Comparison of ENCODE assay signal across 15 cellular contexts in the genomic region with DNA sequence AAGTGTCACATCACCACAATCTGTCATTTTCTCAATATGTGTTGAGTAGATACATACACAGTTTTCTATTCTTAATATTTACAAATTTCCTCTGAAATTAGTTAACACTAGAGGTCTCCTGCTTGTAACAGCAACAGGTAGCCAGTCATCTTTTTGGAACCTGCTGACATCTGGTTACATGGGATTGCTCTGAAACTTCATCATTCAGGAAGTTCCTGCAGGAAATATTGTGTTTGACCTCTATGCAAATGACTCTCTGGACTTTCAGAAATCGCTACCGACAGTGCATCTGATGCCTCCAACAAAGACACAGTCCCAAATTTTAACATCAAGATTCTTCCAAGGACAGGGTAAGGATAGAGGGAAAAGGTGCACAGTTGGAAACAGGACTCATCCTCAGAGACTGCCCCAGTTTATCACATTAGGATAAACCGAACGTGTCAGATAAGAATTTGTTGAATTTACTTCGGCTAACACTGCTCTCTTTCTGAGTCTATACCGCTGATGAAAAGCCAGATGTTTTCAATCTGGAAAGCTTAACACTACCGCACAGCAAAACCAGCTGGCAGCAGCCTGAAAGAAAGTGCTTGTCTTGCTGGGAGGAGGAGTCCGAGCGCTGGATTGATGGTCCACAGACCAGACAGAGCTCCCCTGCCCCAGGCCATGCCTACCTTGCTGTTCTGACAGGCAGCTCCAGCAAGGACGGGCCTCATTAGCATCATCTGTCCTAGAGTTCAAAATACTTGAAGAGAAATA.
DNase-seq lines count a peak whose midpoint lies in the region; ATAC-seq and TF ChIP-seq lines count a peak whose summit lies in the region.
"Had no signal": no experiment of that assay in that cellular context is flagged by ENCODE, and none has a peak within 500 bp of the region (broad histone marks: within the 10 kb centered on the region; RNA-seq: fewer than 3 reads in every experiment).

No MANE protein-coding gene starts in this region.

- H3K4me3 ChIP-seq in BLaER1 treated with 17β-estradiol and CSF1 and Interleukin-3, amounts not matched to agents 10 nM and 100 nM = no peak overlapping the region
- peak overlapping the region; percentile 25; the same call in 1 of the 2 replicates for H3K4me3 ChIP-seq in SK-N-MC
- H3K4me3 ChIP-seq in fibroblast of the aortic adventitia (ENCODE audit: low read depth, low read length) = no peak overlapping the region
- H3K4me3 ChIP-seq in neural progenitor cell = no peak overlapping the region
- H3K4me3 ChIP-seq in naive thymus-derived CD4-positive, alpha-beta T cell (ENCODE audit: low read length) = no peak overlapping the region
- H3K4me3 ChIP-seq: adrenal gland, gastrocnemius medialis had no signal

- H3K9me3 ChIP-seq in BLaER1 treated with 17β-estradiol and CSF1 and Interleukin-3, amounts not matched to agents 10 nM and 100 nM (replicated peaks in 1 of 11) = no peaks in the 10 kb centered on the region
- H3K9me3 ChIP-seq in SK-N-MC (ENCODE audit: low read depth, low read length) = no peaks in the 10 kb centered on the region
- no peaks in the 10 kb centered on the region for H3K9me3 ChIP-seq in neural progenitor cell (ENCODE audit: low read depth)
- no peaks in the 10 kb centered on the region for H3K9me3 ChIP-seq in naive thymus-derived CD4-positive, alpha-beta T cell (ENCODE audit: control insufficient read depth in 2 of 3, low read length in 3 of 3)
- H3K9me3 ChIP-seq: adrenal gland, gastrocnemius medialis had no signal

- intact Hi-C loops in naive thymus-derived CD4-positive, alpha-beta T cell (cut with micrococcal nuclease) = no loop called here

- no peak for ATAC-seq in HG02610 (IDR thresholded peaks at IDR 0.05; ENCODE audit: unreplicated experiment)
- ATAC-seq in stimulated activated naive CD8-positive, alpha-beta T cell treated with anti-CD3 and anti-CD28 coated beads, Interleukin-15, amount 100 ng/mL, for 72 hours = no peak
- ATAC-seq in naive thymus-derived CD4-positive, alpha-beta T cell = no peak
- ATAC-seq: gastrocnemius medialis, HCT116 had no signal

- peaks cover 5% of the 10 kb centered on the region for H3K27me3 Mint-ChIP-seq in neural progenitor cell (ENCODE audit: insufficient read depth, low read depth)
- H3K27me3 Mint-ChIP-seq in stimulated activated naive CD8-positive, alpha-beta T cell treated with anti-CD3 and anti-CD28 coated beads, Interleukin-15, amount 100 ng/mL, for 72 hours = peaks cover 16% of the 10 kb centered on the region
- peaks cover 3 to 24% (median 9%) of the 10 kb centered on the region in 5 donors for H3K27me3 Mint-ChIP-seq in naive thymus-derived CD4-positive, alpha-beta T cell
- H3K27me3 Mint-ChIP-seq: activated CD4-positive, alpha-beta T cell treated with anti-CD3 and anti-CD28 coated beads, Interleukin-2, amount 10 ng/mL, durations not matched to agents 7 days and 5 days had no signal

- H3K4me2 ChIP-seq in BLaER1 treated with 17β-estradiol and CSF1 and Interleukin-3, amounts not matched to agents 10 nM and 100 nM = peak overlapping the region in 9 of 11 experiments; percentile 14 to 41 (median 22); a peak in 11 of 22 replicates
- no peak overlapping the region for H3K4me2 ChIP-seq in neural progenitor cell

- peaks cover 0 to 31% (median 21%) of the 10 kb centered on the region in 10 experiments; a peak in 16 of 20 replicates for H3K4me1 ChIP-seq in BLaER1 treated with 17β-estradiol and CSF1 and Interleukin-3, amounts not matched to agents 10 nM and 100 nM
- H3K4me1 ChIP-seq in neural progenitor cell = peaks cover 81% of the 10 kb centered on the region
- no peaks in the 10 kb centered on the region for H3K4me1 ChIP-seq in naive thymus-derived CD4-positive, alpha-beta T cell (ENCODE audit: control insufficient read depth in 2 of 2, insufficient read depth in 2 of 2, low read length in 2 of 2)

- H3K36me3 Mint-ChIP-seq in neural progenitor cell = peaks cover 2% of the 10 kb centered on the region
- H3K36me3 Mint-ChIP-seq in naive thymus-derived CD4-positive, alpha-beta T cell = no peaks in the 10 kb centered on the region

- in situ Hi-C loops in G401 (cut with HindIII; ENCODE audit: low sequenced_read_pairs) = no loop called here

- H3K27ac Mint-ChIP-seq in neural progenitor cell = peak overlapping the region; percentile 38
- H3K27ac Mint-ChIP-seq in stimulated activated naive CD8-positive, alpha-beta T cell treated with anti-CD3 and anti-CD28 coated beads, Interleukin-15, amount 100 ng/mL, for 72 hours = peak overlapping the region in 1 of 2 donors; percentile 59
- H3K27ac Mint-ChIP-seq in naive thymus-derived CD4-positive, alpha-beta T cell = no peak overlapping the region
- H3K27ac Mint-ChIP-seq: activated CD4-positive, alpha-beta T cell treated with anti-CD3 and anti-CD28 coated beads, Interleukin-2, amount 10 ng/mL, durations not matched to agents 7 days and 5 days had no signal

- peaks cover 28% of the 10 kb centered on the region for H3F3A ChIP-seq in neural progenitor cell (ENCODE audit: low read depth)

- H4K20me1 ChIP-seq in BLaER1 treated with 17β-estradiol and CSF1 and Interleukin-3, amounts not matched to agents 10 nM and 100 nM = no peaks in the 10 kb centered on the region
- H4K20me1 ChIP-seq in neural progenitor cell (ENCODE audit: low read depth) = no peaks in the 10 kb centered on the region

- no peak overlapping the region for H3K27ac ChIP-seq in BLaER1 treated with 17β-estradiol and CSF1 and Interleukin-3, amounts not matched to agents 10 nM and 100 nM
- no peak overlapping the region for H3K27ac ChIP-seq in SK-N-MC
- H3K27ac ChIP-seq in neural progenitor cell = no peak overlapping the region
- no peak overlapping the region for H3K27ac ChIP-seq in naive thymus-derived CD4-positive, alpha-beta T cell (ENCODE audit: low read depth, low read length)
- H3K27ac ChIP-seq: gastrocnemius medialis had no signal

- no peaks in the 10 kb centered on the region for H3K27me3 ChIP-seq in BLaER1 treated with 17β-estradiol and CSF1 and Interleukin-3, amounts not matched to agents 10 nM and 100 nM
- H3K27me3 ChIP-seq in neural progenitor cell = no peaks in the 10 kb centered on the region
- H3K27me3 ChIP-seq in naive thymus-derived CD4-positive, alpha-beta T cell (ENCODE audit: control insufficient read depth in 2 of 2, insufficient read depth in 2 of 2, low read length in 2 of 2) = no peaks in the 10 kb centered on the region
- H3K27me3 ChIP-seq: adrenal gland, gastrocnemius medialis had no signal

- 0 out of 22 replicates have a peak, but pooled peaks cover 0 to 3% (median 0%) of the 10 kb centered on the region in 11 experiments for H3K36me3 ChIP-seq in BLaER1 treated with 17β-estradiol and CSF1 and Interleukin-3, amounts not matched to agents 10 nM and 100 nM
- H3K36me3 ChIP-seq in SK-N-MC (ENCODE audit: insufficient read depth, low read length) (no peaks in the 10 kb centered on the region), neural progenitor cell (no peaks in the 10 kb centered on the region)
- H3K36me3 ChIP-seq in naive thymus-derived CD4-positive, alpha-beta T cell (ENCODE audit: control insufficient read depth in 2 of 3, insufficient read depth in 3 of 3, low read length in 3 of 3) = no peaks in the 10 kb centered on the region
- H3K36me3 ChIP-seq: adrenal gland, gastrocnemius medialis had no signal

- POLR2A ChIA-PET in naive thymus-derived CD4-positive, alpha-beta T cell (lab: Charles Lee) = no interaction called here

- DNase-seq in SK-N-MC (ENCODE audit: low read depth, low spot score) (no peak), fibroblast of the aortic adventitia (ENCODE audit: low read depth) (peak; percentile 79), neural progenitor cell (ENCODE audit: low spot score) (peak; percentile 45), G401 (ENCODE audit: low spot score) (no peak)
- no peak for DNase-seq in stimulated activated naive CD8-positive, alpha-beta T cell treated with anti-CD3 and anti-CD28 coated beads, Interleukin-15, amount 100 ng/mL, for 72 hours
- no peak for DNase-seq in naive thymus-derived CD4-positive, alpha-beta T cell
- DNase-seq: activated CD4-positive, alpha-beta T cell treated with anti-CD3 and anti-CD28 coated beads, Interleukin-2, amount 10 ng/mL, durations not matched to agents 7 days and 5 days; activated T-cell treated with anti-CD3 and anti-CD28 coated beads, Interleukin-2, amount 50 U/mL, for 48 hours; cortex of kidney; gastrocnemius medialis; NCI-H1930 had no signal

- H3K79me2 ChIP-seq in neural progenitor cell (ENCODE audit: low read depth) = no peaks in the 10 kb centered on the region

- no peak overlapping the region for H3K9ac ChIP-seq in BLaER1 treated with 17β-estradiol and CSF1 and Interleukin-3, amounts not matched to agents 10 nM and 100 nM
- H3K9ac ChIP-seq in SK-N-MC (ENCODE audit: insufficient read length) (no peak overlapping the region), neural progenitor cell (no peak overlapping the region)

- CTCF ChIA-PET in naive thymus-derived CD4-positive, alpha-beta T cell (lab: Charles Lee) = interaction anchor here (0.6 kb wide), 1 partner anchor 10 kb away, joined by 3 read pairs; no protein-coding TSS in a partner anchor

- H2AFZ ChIP-seq in neural progenitor cell (replicated peaks) = no peak overlapping the region

- no peak overlapping the region for H3K4me3 Mint-ChIP-seq in neural progenitor cell
- H3K4me3 Mint-ChIP-seq in stimulated activated naive CD8-positive, alpha-beta T cell treated with anti-CD3 and anti-CD28 coated beads, Interleukin-15, amount 100 ng/mL, for 72 hours = no peak overlapping the region
- H3K4me3 Mint-ChIP-seq in naive thymus-derived CD4-positive, alpha-beta T cell = no peak overlapping the region
- H3K4me3 Mint-ChIP-seq: activated CD4-positive, alpha-beta T cell treated with anti-CD3 and anti-CD28 coated beads, Interleukin-2, amount 10 ng/mL, durations not matched to agents 7 days and 5 days had no signal

- H3K4me1 Mint-ChIP-seq in neural progenitor cell = peaks cover 93% of the 10 kb centered on the region
- H3K4me1 Mint-ChIP-seq in stimulated activated naive CD8-positive, alpha-beta T cell treated with anti-CD3 and anti-CD28 coated beads, Interleukin-15, amount 100 ng/mL, for 72 hours = no peaks in the 10 kb centered on the region
- H3K4me1 Mint-ChIP-seq in naive thymus-derived CD4-positive, alpha-beta T cell = peaks cover 0 to 18% (median 5%) of the 10 kb centered on the region in 7 donors
- H3K4me1 Mint-ChIP-seq: activated CD4-positive, alpha-beta T cell treated with anti-CD3 and anti-CD28 coated beads, Interleukin-2, amount 10 ng/mL, durations not matched to agents 7 days and 5 days had no signal

- no peaks in the 10 kb centered on the region for H3K9me3 Mint-ChIP-seq in neural progenitor cell
- no peaks in the 10 kb centered on the region for H3K9me3 Mint-ChIP-seq in stimulated activated naive CD8-positive, alpha-beta T cell treated with anti-CD3 and anti-CD28 coated beads, Interleukin-15, amount 100 ng/mL, for 72 hours
- H3K9me3 Mint-ChIP-seq in naive thymus-derived CD4-positive, alpha-beta T cell = peaks cover 0 to 2% (median 0%) of the 10 kb centered on the region in 11 donors
- H3K9me3 Mint-ChIP-seq: activated CD4-positive, alpha-beta T cell treated with anti-CD3 and anti-CD28 coated beads, Interleukin-2, amount 10 ng/mL, durations not matched to agents 7 days and 5 days had no signal

- TF ChIP-seq CTCF in fibroblast of the aortic adventitia (IDR thresholded peaks at IDR 0.05; ENCODE audit: insufficient read depth, low read length) (no peak), neural progenitor cell (IDR thresholded peaks at IDR 0.05) (no peak)

Comparison
In these comparisons a context has a peak if more than half of its experiments do, and no peak if none do; other contexts are left out.
1. DNase-seq: peak in fibroblast of the aortic adventitia (single experiment) and neural progenitor cell (single experiment); none in SK-N-MC (single experiment), stimulated activated naive CD8-positive, alpha-beta T cell treated with anti-CD3 and anti-CD28 coated beads, Interleukin-15, amount 100 ng/mL, for 72 hours (0 of 2), G401 (single experiment) and naive thymus-derived CD4-positive, alpha-beta T cell (0 of 9).